In genomic region chr3:13191016-13191415, GRCh38 we compare ENCODE assay signal across 21 cellular contexts.
DNase-seq lines count a peak whose midpoint lies in the region; ATAC-seq, FAIRE-seq and TF ChIP-seq lines count a peak whose summit lies in the region.
"Had no signal": no experiment of that assay in that cellular context is flagged by ENCODE, and none has a peak within 500 bp of the region (broad histone marks: within the 10 kb centered on the region; RNA-seq: fewer than 3 reads in every experiment).

No MANE protein-coding gene starts in this region.

- H3K14ac ChIP-seq in neuronal stem cell (ENCODE audit: low read length), result peak overlapping the region; percentile 1

- WGBS in HepG2 (ENCODE audit: low lambda C conversion rate), result 91% methylated on average over 12 of the region's 12 CpGs
- 86% methylated on average over 11 of the region's 12 CpGs for WGBS in right lobe of liver (ENCODE audit: insufficient coverage, low coverage, low lambda C conversion rate, missing lambda C conversion rate)
- WGBS in neuronal stem cell (ENCODE audit: extremely low coverage in 2 of 2, insufficient read length in 2 of 2, insufficient replicate concordance in 1 of 2), 2 donors, result no CpG with 5 or more reads among the region's 12 CpGs
- WGBS in smooth muscle cell (ENCODE audit: low lambda C conversion rate), result 89% methylated on average over 12 of the region's 12 CpGs

- no peak overlapping the region for H3K18ac ChIP-seq in neuronal stem cell (ENCODE audit: low read length)

- no peak for DNase-seq in HepG2 (ENCODE audit: low spot score)
- DNase-seq in right lobe of liver, result no peak
- DNase-seq in cerebellar cortex (ENCODE audit: low spot score), result peak; percentile 66
- DNase-seq in neuronal stem cell (ENCODE audit: low spot score), result no peak
- DNase-seq in smooth muscle cell (lab: John Stamatoyannopoulos, UW; ENCODE audit: unreplicated experiment), result no peak
- DNase-seq in activated CD8-positive, alpha-beta memory T cell treated with anti-CD3 and anti-CD28 coated beads, Interleukin-2, amount 10 ng/mL, durations not matched to agents 7 days and 5 days, result no peak
- DNase-seq in NCI-H748 treated with DMSO at 0.1 percent for 48 hours (lab: John Stamatoyannopoulos, UW), result no peak
- DNase-seq in GM20000 (ENCODE audit: low spot score), result no peak
- DNase-seq: AML-193, DMS53, GF-D8, NCI-H1105, NCI-H146, NCI-H2029, NCI-H2227 treated with DMSO at 0.1 percent for 48 hours, NCI-H510A had no signal

- POLR2A ChIA-PET in HepG2 (lab: Yijun Ruan, JAX), result no interaction called here

- no peak for ATAC-seq in HepG2
- no peak for ATAC-seq in right lobe of liver
- no peak for ATAC-seq in activated CD8-positive, alpha-beta memory T cell treated with anti-CD3 and anti-CD28 coated beads, Interleukin-2, amount 10 ng/mL, durations not matched to agents 7 days and 5 days
- ATAC-seq: Panc1, SK-N-SH treated with all-trans-retinoic acid at 6 μM for 48 hours had no signal

- FAIRE-seq in HepG2 (lab: Jason Lieb, UNC), result no peak
- FAIRE-seq: D721Med had no signal

- no peak overlapping the region for H2BK12ac ChIP-seq in neuronal stem cell (ENCODE audit: low read length)

- peaks cover 35% of the 10 kb centered on the region for H3K4me1 Mint-ChIP-seq in activated CD8-positive, alpha-beta memory T cell treated with anti-CD3 and anti-CD28 coated beads, Interleukin-2, amount 10 ng/mL, durations not matched to agents 7 days and 5 days

- H3K79me2 ChIP-seq in HepG2 (ENCODE audit: insufficient read depth, low read length) (peaks cover 10% of the 10 kb centered on the region), smooth muscle cell (ENCODE audit: low read depth) (no peaks in the 10 kb centered on the region)

- H2AK5ac ChIP-seq in neuronal stem cell (ENCODE audit: low read depth, low read length), result peak overlapping the region; percentile 21

- H3F3A ChIP-seq in smooth muscle cell (ENCODE audit: low read depth), result no peaks in the 10 kb centered on the region

- TF ChIP-seq CTCF in HepG2 (CRISPR knock-in tag; IDR thresholded peaks at IDR 0.05) (no peak), right lobe of liver (IDR thresholded peaks at IDR 0.05) (no peak), smooth muscle cell (IDR thresholded peaks at IDR 0.05; ENCODE audit: borderline replicate concordance, insufficient read depth, poor library complexity, severe bottlenecking) (no peak), GM20000 (IDR thresholded peaks at IDR 0.05; ENCODE audit: extremely low read depth, missing control alignments) (no peak)

- H3K9ac ChIP-seq in HepG2 (ENCODE audit: insufficient read depth, low read depth, low read length) (0 out of 2 replicates have a peak overlapping the region, but pooled peaks have one; percentile 18), neuronal stem cell (ENCODE audit: low read depth, low read length, poor library complexity) (no peak overlapping the region), smooth muscle cell (ENCODE audit: low read depth) (no peak overlapping the region)
- H3K9ac ChIP-seq: KMS-11 had no signal

- H3K4me3 Mint-ChIP-seq in activated CD8-positive, alpha-beta memory T cell treated with anti-CD3 and anti-CD28 coated beads, Interleukin-2, amount 10 ng/mL, durations not matched to agents 7 days and 5 days, result no peak overlapping the region

- no peak for TF ChIP-seq EP300 in HepG2 (IDR thresholded peaks at IDR 0.05; ENCODE audit: low read depth in 2 of 2, low read length in 2 of 2)
- TF ChIP-seq EP300 in HepG2 (CRISPR knock-in tag; IDR thresholded peaks at IDR 0.05; ENCODE audit: borderline replicate concordance), result no peak

- H3K79me1 ChIP-seq in neuronal stem cell (ENCODE audit: low read depth, low read length), result no peaks in the 10 kb centered on the region

- H3K9me3 Mint-ChIP-seq in activated CD8-positive, alpha-beta memory T cell treated with anti-CD3 and anti-CD28 coated beads, Interleukin-2, amount 10 ng/mL, durations not matched to agents 7 days and 5 days (ENCODE audit: low read depth), result peaks cover 2% of the 10 kb centered on the region

- no peak overlapping the region for H3K27ac Mint-ChIP-seq in activated CD8-positive, alpha-beta memory T cell treated with anti-CD3 and anti-CD28 coated beads, Interleukin-2, amount 10 ng/mL, durations not matched to agents 7 days and 5 days

- H2BK15ac ChIP-seq in neuronal stem cell (ENCODE audit: low read length), result no peak overlapping the region

- H3K27me3 ChIP-seq in HepG2 (ENCODE audit: control insufficient read depth in 1 of 2, insufficient read depth in 2 of 2, low read length in 2 of 2), result no peaks in the 10 kb centered on the region
- no peaks in the 10 kb centered on the region for H3K27me3 ChIP-seq in right lobe of liver
- no peaks in the 10 kb centered on the region for H3K27me3 ChIP-seq in neuronal stem cell (ENCODE audit: control insufficient read depth in 3 of 3, insufficient read depth in 3 of 3, low read depth in 1 of 3, low read length in 3 of 3)
- H3K27me3 ChIP-seq in smooth muscle cell (ENCODE audit: low read depth), result no peaks in the 10 kb centered on the region

- H2BK5ac ChIP-seq in neuronal stem cell (ENCODE audit: low read length), result no peak overlapping the region

- H2AFZ ChIP-seq in HepG2 (ENCODE audit: low read length) (no peak overlapping the region), neuronal stem cell (ENCODE audit: low read length) (no peak overlapping the region), smooth muscle cell (ENCODE audit: low read depth) (no peak overlapping the region)

- peaks cover 20% of the 10 kb centered on the region for H3K27me3 Mint-ChIP-seq in activated CD8-positive, alpha-beta memory T cell treated with anti-CD3 and anti-CD28 coated beads, Interleukin-2, amount 10 ng/mL, durations not matched to agents 7 days and 5 days

- H3K4me2 ChIP-seq in HepG2 (ENCODE audit: low read depth, low read length) (peak overlapping the region; percentile 51; the same call in 1 of the 2 replicates), neuronal stem cell (ENCODE audit: insufficient read depth, low read length, poor library complexity, severe bottlenecking) (no peak overlapping the region), smooth muscle cell (no peak overlapping the region)
- H3K4me2 ChIP-seq: KMS-11 had no signal

- CTCF ChIA-PET in HepG2 (lab: Yijun Ruan, JAX; ENCODE audit: low intra/inter-chr PET ratio, low total read pairs), result no interaction called here
- CTCF ChIA-PET in activated CD8-positive, alpha-beta memory T cell treated with anti-CD3 and anti-CD28 coated beads, Interleukin-2, amount 10 ng/mL, durations not matched to agents 7 days and 5 days (lab: Charles Lee), result no interaction called here

- H3K23ac ChIP-seq in neuronal stem cell (ENCODE audit: low read depth, low read length, poor library complexity), result peak overlapping the region; percentile 45

- no peak overlapping the region for H4K8ac ChIP-seq in neuronal stem cell (ENCODE audit: low read depth, low read length)

- H3K9me3 ChIP-seq in HepG2 (ENCODE audit: low read length) (no peaks in the 10 kb centered on the region), right lobe of liver (no peaks in the 10 kb centered on the region), neuronal stem cell (replicated peaks in 1 of 2; ENCODE audit: control insufficient read depth in 2 of 2, insufficient read depth in 1 of 2, low read depth in 1 of 2, low read length in 2 of 2) (no peaks in the 10 kb centered on the region), smooth muscle cell (replicated peaks; ENCODE audit: low read depth) (no peaks in the 10 kb centered on the region)
- H3K9me3 ChIP-seq: HAP-1 had no signal

- H3K36me3 ChIP-seq in HepG2 (replicated peaks in 1 of 2; ENCODE audit: control insufficient read depth in 1 of 2, insufficient read depth in 2 of 2, low read length in 2 of 2), result no peaks in the 10 kb centered on the region
- H3K36me3 ChIP-seq in right lobe of liver, result no peaks in the 10 kb centered on the region
- H3K36me3 ChIP-seq in neuronal stem cell (replicated peaks in 1 of 2; ENCODE audit: control insufficient read depth in 2 of 2, insufficient read depth in 2 of 2, low read length in 2 of 2), result no peaks in the 10 kb centered on the region
- H3K36me3 ChIP-seq in smooth muscle cell (ENCODE audit: low read depth), result no peaks in the 10 kb centered on the region
- H3K36me3 ChIP-seq: HAP-1 had no signal

- BruUV-seq in HepG2 (replicated peaks; lab: Mats Ljungman, UMichigan), result no TSS peak

- H2BK120ac ChIP-seq in neuronal stem cell (ENCODE audit: low read depth, low read length), result no peak overlapping the region

- no peak overlapping the region for H3K4ac ChIP-seq in neuronal stem cell (ENCODE audit: low read length)

- intact Hi-C loops in HepG2 (cut with micrococcal nuclease; ENCODE audit: unreplicated experiment) (loop anchor here (5.0 kb wide), 1 partner anchor 91 kb away; no protein-coding TSS in a partner anchor), right lobe of liver (cut with DNase I) (no loop called here)

- TF ChIP-seq RAD21 in HepG2 (CRISPR knock-in tag; IDR thresholded peaks at IDR 0.05), result no peak

- H3K4me3 ChIP-seq in HepG2 (replicated peaks in 1 of 3; ENCODE audit: insufficient read depth in 1 of 3, low read depth in 2 of 3, low read length in 3 of 3) (no peak overlapping the region; a peak in 1 of 6 replicates), right lobe of liver (no peak overlapping the region), neuronal stem cell (ENCODE audit: low read length in 2 of 2) (no peak overlapping the region), smooth muscle cell (no peak overlapping the region)
- H3K4me3 ChIP-seq: HAP-1 had no signal

- in situ Hi-C loops in HepG2 (cut with HindIII; ENCODE audit: extremely low pct_ligation_motif_present, low pct_unique_long_range_greater_than_20kb), result no loop called here

- H3K4me1 ChIP-seq in HepG2 (ENCODE audit: insufficient read depth, low read length), result peaks cover 76% of the 10 kb centered on the region
- H3K4me1 ChIP-seq in right lobe of liver, result no peaks in the 10 kb centered on the region
- H3K4me1 ChIP-seq in neuronal stem cell (ENCODE audit: control insufficient read depth in 2 of 2, insufficient read depth in 1 of 2, low read depth in 1 of 2, low read length in 2 of 2), result peaks cover 6 to 7% of the 10 kb centered on the region in 2 donors
- H3K4me1 ChIP-seq in smooth muscle cell (ENCODE audit: low read depth), result peaks cover 12% of the 10 kb centered on the region
- H3K4me1 ChIP-seq: HAP-1 had no signal

- peak overlapping the region; percentile 66 for H3K27ac ChIP-seq in HepG2 (ENCODE audit: extremely low read length, insufficient read depth, low read length)
- H3K27ac ChIP-seq in right lobe of liver, result no peak overlapping the region
- H3K27ac ChIP-seq in neuronal stem cell (replicated peaks; ENCODE audit: low read length), result no peak overlapping the region
- no peak overlapping the region for H3K27ac ChIP-seq in smooth muscle cell (ENCODE audit: low read depth)
- H3K27ac ChIP-seq: KMS-11 had no signal

- H3K36me3 Mint-ChIP-seq in activated CD8-positive, alpha-beta memory T cell treated with anti-CD3 and anti-CD28 coated beads, Interleukin-2, amount 10 ng/mL, durations not matched to agents 7 days and 5 days, result peaks cover 5% of the 10 kb centered on the region

- TF ChIP-seq POLR2A in HepG2 (IDR thresholded peaks at IDR 0.05; ENCODE audit: insufficient read depth in 1 of 2, low read depth in 2 of 2, low read length in 2 of 2) (no peak), right lobe of liver (IDR thresholded peaks at IDR 0.05) (no peak)

- no peak overlapping the region for H4K91ac ChIP-seq in neuronal stem cell (ENCODE audit: low read depth, low read length, poor library complexity)

- peaks cover 11% of the 10 kb centered on the region; the same call in 1 of the 2 replicates for H4K20me1 ChIP-seq in HepG2 (ENCODE audit: insufficient read depth, low read length)
- H4K20me1 ChIP-seq in smooth muscle cell (ENCODE audit: low read depth), result no peaks in the 10 kb centered on the region
